ENCODE assay signal across 1 cellular context in the genomic region with DNA sequence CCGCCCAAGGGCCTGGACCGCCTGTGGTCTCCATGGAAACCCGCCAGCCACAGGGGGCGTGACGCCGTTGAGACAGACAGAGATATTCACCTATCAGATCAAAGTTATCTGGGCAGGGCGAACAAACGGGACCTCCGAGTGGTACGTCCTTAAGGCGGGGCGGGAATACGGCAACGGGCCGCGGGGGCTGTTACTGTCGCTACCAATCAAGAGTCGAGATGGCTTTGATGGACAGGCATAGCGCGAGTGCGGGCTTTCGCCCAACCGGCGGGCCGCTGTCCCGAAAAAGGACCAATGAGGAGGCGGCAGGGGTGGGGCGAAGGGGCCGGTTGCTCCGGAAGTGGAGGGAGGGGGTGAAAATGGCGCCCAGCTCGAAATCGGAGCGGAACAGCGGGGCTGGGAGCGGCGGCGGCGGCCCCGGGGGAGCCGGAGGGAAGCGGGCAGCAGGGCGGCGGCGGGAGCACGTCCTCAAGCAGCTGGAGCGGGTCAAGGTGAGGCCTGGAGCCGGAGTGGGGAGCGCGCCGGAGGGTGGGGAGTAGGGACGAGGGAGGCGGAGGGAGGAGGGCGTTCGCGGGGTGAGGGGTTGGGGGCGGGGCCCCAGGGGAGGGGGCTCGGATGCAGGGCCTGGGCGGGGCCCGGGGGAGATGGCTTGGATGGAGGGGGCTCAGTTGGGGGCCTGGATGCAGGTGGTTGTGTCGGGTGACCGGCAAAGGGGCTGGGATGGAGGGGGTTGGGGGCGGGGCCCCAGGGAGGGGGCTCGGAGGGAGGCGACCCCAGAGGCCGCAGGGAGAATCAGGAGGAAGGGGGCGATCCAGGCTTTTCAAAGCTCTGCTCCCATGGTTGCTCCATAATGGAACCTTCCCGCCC.
TF ChIP-seq lines count a peak whose summit lies in the region.

A gene with protein sequence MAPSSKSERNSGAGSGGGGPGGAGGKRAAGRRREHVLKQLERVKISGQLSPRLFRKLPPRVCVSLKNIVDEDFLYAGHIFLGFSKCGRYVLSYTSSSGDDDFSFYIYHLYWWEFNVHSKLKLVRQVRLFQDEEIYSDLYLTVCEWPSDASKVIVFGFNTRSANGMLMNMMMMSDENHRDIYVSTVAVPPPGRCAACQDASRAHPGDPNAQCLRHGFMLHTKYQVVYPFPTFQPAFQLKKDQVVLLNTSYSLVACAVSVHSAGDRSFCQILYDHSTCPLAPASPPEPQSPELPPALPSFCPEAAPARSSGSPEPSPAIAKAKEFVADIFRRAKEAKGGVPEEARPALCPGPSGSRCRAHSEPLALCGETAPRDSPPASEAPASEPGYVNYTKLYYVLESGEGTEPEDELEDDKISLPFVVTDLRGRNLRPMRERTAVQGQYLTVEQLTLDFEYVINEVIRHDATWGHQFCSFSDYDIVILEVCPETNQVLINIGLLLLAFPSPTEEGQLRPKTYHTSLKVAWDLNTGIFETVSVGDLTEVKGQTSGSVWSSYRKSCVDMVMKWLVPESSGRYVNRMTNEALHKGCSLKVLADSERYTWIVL (plus strand): TSS at position 356 of the 867 bp plus-strand sequence. CDS start 4 bp downstream, at position 360.

TF ChIP-seq in H1, 55 proteins besides CTCF, POLR2A, EP300 and RAD21 (continued from another document):
- TF ChIP-seq BACH1 (IDR thresholded peaks at IDR 0.05; ENCODE audit: low read length) (no peak), ZNF274 (IDR thresholded peaks at IDR 0.05; ENCODE audit: borderline replicate concordance, extremely low read depth, low read length) (no peak), EGR1 (IDR thresholded peaks at IDR 0.05; ENCODE audit: borderline replicate concordance, low read depth, low read length) (0 out of 2 replicates have a peak, but pooled peaks have one; percentile 23)
- TF ChIP-seq, protein P1, sequence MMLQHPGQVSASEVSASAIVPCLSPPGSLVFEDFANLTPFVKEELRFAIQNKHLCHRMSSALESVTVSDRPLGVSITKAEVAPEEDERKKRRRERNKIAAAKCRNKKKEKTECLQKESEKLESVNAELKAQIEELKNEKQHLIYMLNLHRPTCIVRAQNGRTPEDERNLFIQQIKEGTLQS (IDR thresholded peaks at IDR 0.05; ENCODE audit: insufficient read depth, low read depth, low read length) = no peak
